8 cellular contexts compared by ENCODE assay signal in genomic region chr18:44130365-44130942, GRCh38.
DNase-seq lines count a peak whose midpoint lies in the region; ATAC-seq and TF ChIP-seq lines count a peak whose summit lies in the region.

No MANE protein-coding gene starts in this region.

- H3K9ac ChIP-seq in Loucy (ENCODE audit: low read depth, low read length, poor library complexity, severe bottlenecking): no peak overlapping the region

- no peaks in the 10 kb centered on the region for H3F3A ChIP-seq in Loucy (ENCODE audit: low read depth)

- H3K27me3 ChIP-seq in A673 (replicated peaks; ENCODE audit: insufficient read depth, low read depth, low read length, poor library complexity) (no peaks in the 10 kb centered on the region), Loucy (ENCODE audit: insufficient read depth, low read length, poor library complexity, severe bottlenecking) (no peaks in the 10 kb centered on the region), SJSA1 (replicated peaks) (no peaks in the 10 kb centered on the region), foreskin keratinocyte (no peaks in the 10 kb centered on the region)
- no peaks in the 10 kb centered on the region for H3K27me3 ChIP-seq in effector memory CD4-positive, alpha-beta T cell (replicated peaks; ENCODE audit: control insufficient read depth, insufficient read depth, low read length, poor library complexity, severe bottlenecking)

- TF ChIP-seq CTCF in A673 (conservative IDR thresholded peaks at IDR 0.05; ENCODE audit: low read depth, low read length): peak; percentile 74
- TF ChIP-seq CTCF in GM12875 (IDR thresholded peaks at IDR 0.05; ENCODE audit: borderline replicate concordance, insufficient read depth, low read depth, low read length): peak; percentile 53
- TF ChIP-seq CTCF in Loucy (conservative IDR thresholded peaks at IDR 0.05; ENCODE audit: low read length): peak; percentile 95
- peak; percentile 85 for TF ChIP-seq CTCF in foreskin keratinocyte (conservative IDR thresholded peaks at IDR 0.05)

- ATAC-seq in foreskin keratinocyte: peak; percentile 58

- DNase-seq in A673 (ENCODE audit: low spot score): peak; percentile 64
- DNase-seq in SJSA1 (ENCODE audit: low read depth in 1 of 2, low spot score in 2 of 2): peak; percentile 44 to 48
- DNase-seq in foreskin keratinocyte: peak in 1 of 2 donors; percentile 7
- DNase-seq in putamen (ENCODE audit: low spot score): peak; percentile 4
- no peak for DNase-seq in 8988T
- no peak for DNase-seq in effector memory CD4-positive, alpha-beta T cell

- no peaks in the 10 kb centered on the region for H3K9me3 ChIP-seq in A673 (ENCODE audit: low read depth, low read length, poor library complexity, severe bottlenecking)
- no peaks in the 10 kb centered on the region for H3K9me3 ChIP-seq in Loucy (ENCODE audit: insufficient read depth, low read depth, low read length)
- H3K9me3 ChIP-seq in SJSA1 (replicated peaks): no peaks in the 10 kb centered on the region
- H3K9me3 ChIP-seq in effector memory CD4-positive, alpha-beta T cell (ENCODE audit: control insufficient read depth, low read length): no peaks in the 10 kb centered on the region

- intact Hi-C loops in A673 (cut with micrococcal nuclease; ENCODE audit: unreplicated experiment): loop anchor here (5.0 to 10.0 kb wide), 4 partner anchors 194 to 1252 kb away; no protein-coding TSS in a partner anchor

- no peak overlapping the region for H2AFZ ChIP-seq in Loucy (ENCODE audit: low read length)

- BruUV-seq in A673 (replicated peaks; lab: Mats Ljungman, UMichigan): no TSS peak

- no peaks in the 10 kb centered on the region for H3K79me2 ChIP-seq in Loucy (ENCODE audit: insufficient read depth, low read length)

- peak overlapping the region; percentile 19 for H3K4me2 ChIP-seq in Loucy (ENCODE audit: low read depth, low read length, poor library complexity, severe bottlenecking)

- H3K4me1 ChIP-seq in A673 (ENCODE audit: insufficient read depth, low read length, poor library complexity, severe bottlenecking) (no peaks in the 10 kb centered on the region), Loucy (ENCODE audit: insufficient read depth, low read length, poor library complexity, severe bottlenecking) (peaks cover 12% of the 10 kb centered on the region), SJSA1 (replicated peaks) (no peaks in the 10 kb centered on the region), foreskin keratinocyte (peaks cover 7% of the 10 kb centered on the region)
- H3K4me1 ChIP-seq in effector memory CD4-positive, alpha-beta T cell (ENCODE audit: control insufficient read depth, insufficient read depth, low read length, poor library complexity, severe bottlenecking): no peaks in the 10 kb centered on the region

- CTCF ChIA-PET in A673 (lab: Charles Lee): no interaction called here

- H3K4me3 ChIP-seq in A673 (ENCODE audit: low read depth, low read length, poor library complexity, severe bottlenecking) (no peak overlapping the region), GM12875 (ENCODE audit: low read depth, low read length) (no peak overlapping the region), Loucy (ENCODE audit: low read length, poor library complexity, severe bottlenecking) (no peak overlapping the region), SJSA1 (no peak overlapping the region)
- H3K4me3 ChIP-seq in effector memory CD4-positive, alpha-beta T cell (ENCODE audit: insufficient read depth, low read depth, low read length, poor library complexity, severe bottlenecking): no peak overlapping the region

- H3K27ac ChIP-seq in A673 (ENCODE audit: low read depth, low read length, poor library complexity, severe bottlenecking) (no peak overlapping the region), SJSA1 (no peak overlapping the region), foreskin keratinocyte (no peak overlapping the region)
- no peak overlapping the region for H3K27ac ChIP-seq in effector memory CD4-positive, alpha-beta T cell (ENCODE audit: insufficient read depth, low read length, poor library complexity, severe bottlenecking)

- H3K36me3 ChIP-seq in A673 (ENCODE audit: insufficient read depth, low read length, poor library complexity, severe bottlenecking) (no peaks in the 10 kb centered on the region), Loucy (ENCODE audit: insufficient read depth, low read length) (no peaks in the 10 kb centered on the region), SJSA1 (no peaks in the 10 kb centered on the region)
- no peaks in the 10 kb centered on the region for H3K36me3 ChIP-seq in effector memory CD4-positive, alpha-beta T cell (ENCODE audit: control insufficient read depth, insufficient read depth, low read length)

- H3K9me2 ChIP-seq in Loucy (replicated peaks; ENCODE audit: low read depth, low read length): no peaks in the 10 kb centered on the region

- H4K20me1 ChIP-seq in Loucy (ENCODE audit: insufficient read depth, low read length, poor library complexity, severe bottlenecking): no peaks in the 10 kb centered on the region

- POLR2A ChIA-PET in A673 (lab: Charles Lee; ENCODE audit: low non-redundant PET): no interaction called here

Comparison
In these comparisons a context has a peak if more than half of its experiments do, and no peak if none do; other contexts are left out.
1. DNase-seq: peak in A673 (single experiment), SJSA1 (2 of 2) and putamen (single experiment); none in 8988T (single experiment) and effector memory CD4-positive, alpha-beta T cell (0 of 3).
2. Peak in every context shown above with its lines, with median percentiles within 50 percentile points of each other: CTCF ChIP-seq.